ENCODE assay signal across 1 cellular context in genomic region chr3:16866447-16867025, GRCh38.
TF ChIP-seq lines count a peak whose summit lies in the region.

No MANE protein-coding gene starts in this region.

TF ChIP-seq in H1, 55 proteins besides CTCF, POLR2A, EP300 and RAD21:
- TF ChIP-seq CHD2 (IDR thresholded peaks at IDR 0.05; ENCODE audit: low read length) (no peak), HDAC6 (IDR thresholded peaks at IDR 0.05; ENCODE audit: low read depth, low read length) (no peak), RFX5 (IDR thresholded peaks at IDR 0.05; ENCODE audit: borderline replicate concordance, low read depth, low read length) (no peak)
